Comparison of ENCODE assay signal across 4 cellular contexts in genomic region chr11:132450631-132451030, GRCh38.
TF ChIP-seq lines count a peak whose summit lies in the region.

No MANE protein-coding gene starts in this region.

TF ChIP-seq in GM23338, 12 proteins besides CTCF, POLR2A, EP300 and RAD21 (continues in another document):
- TF ChIP-seq STAT1 (IDR thresholded peaks at IDR 0.05; ENCODE audit: unreplicated experiment), result no peak

TF ChIP-seq in IMR-90, 13 proteins besides CTCF, POLR2A, EP300 and RAD21:
- TF ChIP-seq CEBPB (IDR thresholded peaks at IDR 0.05; ENCODE audit: low read depth, low read length), result peak; percentile 77
- TF ChIP-seq ELK1 (IDR thresholded peaks at IDR 0.05; ENCODE audit: borderline replicate concordance, low read depth, low read length), result no peak
- TF ChIP-seq MAFK (IDR thresholded peaks at IDR 0.05; ENCODE audit: low read depth, low read length), result no peak
- TF ChIP-seq NFE2L2 (IDR thresholded peaks at IDR 0.05; ENCODE audit: low read depth, low read length), result no peak

TF ChIP-seq in WTC11, 78 proteins besides CTCF, POLR2A, EP300 and RAD21:
- TF ChIP-seq JUN (CRISPR knock-in tag; IDR thresholded peaks at IDR 0.05), result no peak
- no peak for TF ChIP-seq AR (CRISPR knock-in tag; IDR thresholded peaks at IDR 0.05)
- TF ChIP-seq ATF6 (CRISPR knock-in tag; IDR thresholded peaks at IDR 0.05), result no peak
- no peak for TF ChIP-seq USF1 (CRISPR knock-in tag; IDR thresholded peaks at IDR 0.05)
- no peak for TF ChIP-seq FOXK1 (CRISPR knock-in tag; IDR thresholded peaks at IDR 0.05)
TF ChIP-seq in WTC11: peak in this region for 0.

TF ChIP-seq in H1, 55 proteins besides CTCF, POLR2A, EP300 and RAD21:
- TF ChIP-seq CEBPB (IDR thresholded peaks at IDR 0.05; ENCODE audit: low read depth, low read length), result peak; percentile 84
- TF ChIP-seq TEAD4 (IDR thresholded peaks at IDR 0.05; ENCODE audit: low read depth, low read length), result no peak
TF ChIP-seq in H1: peak in this region for 1.
